Comparison of ENCODE assay signal across 8 cellular contexts in genomic region chr12:13100610-13100881, GRCh38. TPM values are rescaled to one million over a fixed set of nuclear protein-coding genes. Genes with fewer than 3 reads are reported as not detected.
DNase-seq lines count a peak whose midpoint lies in the region; ATAC-seq, FAIRE-seq and TF ChIP-seq lines count a peak whose summit lies in the region.

No MANE protein-coding gene starts in this region.

- intact Hi-C loops in PC-3 (cut with micrococcal nuclease), result no loop called here
- intact Hi-C loops in pancreas (cut with DNase I), result no loop called here

- H3K27ac ChIP-seq in DND-41 (ENCODE audit: low read length), result no peak overlapping the region; the same call in 1 of the 2 replicates
- peak overlapping the region; percentile 99 for H3K27ac ChIP-seq in PC-3 (ENCODE audit: low read length)
- peak overlapping the region; percentile 100 for H3K27ac ChIP-seq in epithelial cell of prostate
- H3K27ac ChIP-seq in pancreas, result peak overlapping the region; percentile 71 to 90 (median 87)

- WGBS in pancreas, 2 donors, result 21 to 22% methylated on average over 6 of the region's 6 CpGs

- H3K4me2 ChIP-seq in DND-41 (ENCODE audit: insufficient read depth, low read length) (peak overlapping the region; percentile 94), PC-3 (ENCODE audit: low read length) (peak overlapping the region; percentile 90)

- ATAC-seq in DND-41 (ENCODE audit: insufficient read depth, low read depth) (no peak), PC-3 (no peak), pancreas (no peak), HG02981 (IDR thresholded peaks at IDR 0.05; ENCODE audit: unreplicated experiment) (no peak)

- peaks cover 18% of the 10 kb centered on the region for H3F3A ChIP-seq in PC-3 (ENCODE audit: low read length, unreplicated experiment)

- no peaks in the 10 kb centered on the region for H3K36me3 ChIP-seq in DND-41 (ENCODE audit: insufficient read depth, low read length)
- H3K36me3 ChIP-seq in PC-3 (ENCODE audit: low read depth, low read length), result no peaks in the 10 kb centered on the region
- no peaks in the 10 kb centered on the region for H3K36me3 ChIP-seq in pancreas

- H3K4me3 ChIP-seq in DND-41 (ENCODE audit: low read depth in 1 of 2, low read length in 2 of 2), result peak overlapping the region in 1 of 2 experiments; percentile 62; a peak in 2 of 4 replicates
- peak overlapping the region; percentile 53; the same call in 1 of the 2 replicates for H3K4me3 ChIP-seq in PC-3 (ENCODE audit: low read length)
- H3K4me3 ChIP-seq in pancreas, result peak overlapping the region in 2 of 4 donors; percentile 41 to 70

- DNase-seq in DND-41 (no peak), PC-3 (no peak), epithelial cell of prostate (ENCODE audit: low read depth, low spot score) (no peak), pancreas (no peak), NCI-H2107 treated with DMSO at 0.1 percent for 48 hours (lab: John Stamatoyannopoulos, UW; ENCODE audit: unreplicated experiment) (no peak), germinal center (ENCODE audit: low spot score) (no peak), NCI-H82 treated with DMSO at 0.1 percent for 48 hours (lab: John Stamatoyannopoulos, UW; ENCODE audit: unreplicated experiment) (no peak)

- H3K4me1 ChIP-seq in DND-41 (ENCODE audit: insufficient read depth, low read length) (peaks cover 15% of the 10 kb centered on the region), PC-3 (ENCODE audit: insufficient read depth, low read length) (peaks cover 59% of the 10 kb centered on the region), pancreas (peaks cover 0 to 10% (median 7%) of the 10 kb centered on the region in 3 donors)

- H3K79me2 ChIP-seq in DND-41 (ENCODE audit: insufficient read depth, low read length) (no peaks in the 10 kb centered on the region), PC-3 (ENCODE audit: low read length) (no peaks in the 10 kb centered on the region)

- no peaks in the 10 kb centered on the region for H4K20me1 ChIP-seq in DND-41 (ENCODE audit: insufficient read depth, low read length)
- H4K20me1 ChIP-seq in PC-3 (ENCODE audit: low read length), result no peaks in the 10 kb centered on the region

- H3K9ac ChIP-seq in DND-41 (ENCODE audit: low read depth, low read length) (peak overlapping the region; percentile 61), PC-3 (ENCODE audit: low read length) (peak overlapping the region; percentile 97)

- H3K27me3 ChIP-seq in DND-41 (ENCODE audit: insufficient read depth, low read length, poor library complexity), result peaks cover 5% of the 10 kb centered on the region
- H3K27me3 ChIP-seq in PC-3 (ENCODE audit: low read length), result no peaks in the 10 kb centered on the region
- H3K27me3 ChIP-seq in pancreas, result no peaks in the 10 kb centered on the region

- POLR2A ChIA-PET in PC-3 (lab: Charles Lee; ENCODE audit: unreplicated experiment), result interaction anchor here (0.6 to 1.1 kb wide), 4 partner anchors 81 to 297 kb away, joined by 3 to 4 read pairs (median 4); no protein-coding TSS in a partner anchor

- H3K9me3 ChIP-seq in DND-41 (ENCODE audit: insufficient read depth, low read length, severe bottlenecking), result no peaks in the 10 kb centered on the region
- H3K9me3 ChIP-seq in PC-3 (ENCODE audit: low read length), result no peaks in the 10 kb centered on the region
- no peaks in the 10 kb centered on the region for H3K9me3 ChIP-seq in pancreas

- FAIRE-seq in pancreas (lab: Jason Lieb, UNC), result no peak

- H2AFZ ChIP-seq in DND-41 (ENCODE audit: low read depth, low read length) (peak overlapping the region; percentile 45), PC-3 (ENCODE audit: low read length) (peak overlapping the region; percentile 25; the same call in 1 of the 2 replicates)

- BruUV-seq in PC-3 (replicated peaks; lab: Mats Ljungman, UMichigan), result TSS peak; percentile 56

- H3K9me2 ChIP-seq in PC-3 (replicated peaks; ENCODE audit: low read length), result no peaks in the 10 kb centered on the region

- CTCF ChIA-PET in PC-3 (lab: Charles Lee), result interaction anchor here (1.0 kb wide), 1 partner anchor 100 kb away, joined by 3 read pairs; no protein-coding TSS in a partner anchor

- TF ChIP-seq CTCF in DND-41 (IDR thresholded peaks at IDR 0.05; ENCODE audit: borderline replicate concordance, extremely low read depth, low read length, poor library complexity, severe bottlenecking) (no peak), PC-3 (conservative IDR thresholded peaks at IDR 0.05; ENCODE audit: low read depth, low read length) (no peak), pancreas (IDR thresholded peaks at IDR 0.05) (no peak)

RNA-seq across cellular contexts. Expression of gene GSG1, which starts 2.9 kb away (rescaled TPM):
- total RNA-seq in PC-3 (2014; rRNA removed) (0.77 TPM in 1 of 2 replicates, not detected in the other), pancreas (1 to 10 TPM in 4 of 6 donors, under 1 TPM in 2; 0.75 to 5.4 (median 1.8) TPM)
- 10 to 100 TPM in 1 of 2 donors, 1 to 10 TPM in 1; 3.5 to 11.5 TPM for polyA plus RNA-seq in pancreas

RNA-seq across cellular contexts. Expression of gene FAM234B, which starts 56.4 kb away (rescaled TPM):
- total RNA-seq in PC-3 (2014; rRNA removed) (3.1 and 3.3 TPM in 2 replicates), pancreas (1 to 10 TPM; 3.5 to 4.6 (median 4.0) TPM)
- 1 to 10 TPM; 1.1 to 2.3 TPM for polyA plus RNA-seq in pancreas
